ENCODE assay signal across 1 cellular context in the genomic region with DNA sequence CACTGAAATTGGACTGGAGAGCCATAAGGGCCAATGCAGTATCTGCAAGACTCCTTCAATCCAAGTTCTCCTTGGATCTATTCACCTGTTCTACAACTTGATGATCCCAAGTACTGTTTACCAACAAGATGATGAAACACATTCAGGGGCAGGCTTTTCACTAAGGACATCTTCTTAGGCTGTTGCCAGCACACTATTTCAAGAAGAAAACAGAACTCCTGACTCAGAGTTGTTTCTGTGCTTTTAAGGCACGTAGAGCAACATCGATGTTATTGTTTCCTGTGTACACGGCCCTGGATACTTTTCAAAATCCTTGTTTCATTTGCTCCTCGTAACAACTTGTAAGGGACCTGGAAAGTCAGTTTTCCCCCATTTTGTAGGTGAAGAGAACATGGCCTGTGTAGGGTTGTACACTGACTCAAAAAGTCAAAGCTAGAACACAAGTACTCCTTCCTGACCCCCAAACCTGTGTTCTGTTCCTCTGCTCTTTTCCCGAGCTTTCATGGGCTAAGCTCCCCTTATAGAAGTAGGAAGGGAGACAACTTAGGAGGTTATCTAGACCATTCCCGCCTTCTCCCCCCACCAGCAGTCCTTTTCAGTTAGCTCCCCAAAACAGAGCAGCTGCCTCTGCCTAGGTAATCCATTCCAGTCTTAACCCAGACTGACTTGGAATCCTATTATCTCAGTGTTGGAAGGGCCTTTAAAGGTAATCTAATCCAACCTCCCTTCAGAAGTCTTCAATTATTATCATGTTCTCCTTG.
TF ChIP-seq lines count a peak whose summit lies in the region.

No MANE protein-coding gene starts in this region.

TF ChIP-seq in GM23338, 12 proteins besides CTCF, POLR2A, EP300 and RAD21 (continued from another document):
- TF ChIP-seq ZNF462 (CRISPR knock-in tag; IDR thresholded peaks at IDR 0.05) (no peak), NANOG (IDR thresholded peaks at IDR 0.05; ENCODE audit: borderline replicate concordance) (no peak), STAT1 (IDR thresholded peaks at IDR 0.05; ENCODE audit: unreplicated experiment) (no peak)
